20 cellular contexts compared by ENCODE assay signal in the genomic region with DNA sequence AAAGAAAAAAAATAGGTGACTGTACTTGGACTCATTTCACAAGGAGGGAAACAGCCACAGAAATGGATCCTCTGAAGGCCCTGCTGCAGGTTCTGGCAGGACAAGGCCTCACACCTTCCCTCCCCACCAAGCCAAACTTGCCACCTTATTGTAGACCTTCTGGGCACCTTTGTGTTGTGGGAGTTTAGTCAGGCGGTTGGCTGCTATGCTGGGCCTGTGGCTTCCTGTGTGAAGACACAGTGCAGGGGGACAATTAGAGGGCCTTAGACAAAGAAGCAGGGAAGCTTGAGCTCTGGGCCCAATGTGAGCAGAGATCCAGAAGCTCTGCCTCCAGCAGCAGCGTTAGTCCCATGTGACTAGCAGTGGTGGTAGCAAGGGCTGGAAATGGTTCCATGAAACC. TPM values are rescaled to one million over a fixed set of nuclear protein-coding genes. Genes with fewer than 3 reads are reported as not detected.
"Had no signal": no experiment of that assay in that cellular context is flagged by ENCODE, and none has a peak within 500 bp of the region (broad histone marks: within the 10 kb centered on the region; RNA-seq: fewer than 3 reads in every experiment).

No MANE protein-coding gene starts in this region.

- H3K9me3 ChIP-seq: ascending aorta, gastrocnemius medialis, heart left ventricle, right lobe of liver had no signal

- H3K27me3 Mint-ChIP-seq: activated T-helper 17 cell treated with anti-CD3 and anti-CD28 coated beads, Interleukin-2, amount 50 U/mL, for 72 hours; stimulated activated naive CD8-positive, alpha-beta T cell treated with anti-CD3 and anti-CD28 coated beads, Interleukin-15, amount 100 ng/mL, for 72 hours; type B pancreatic cell had no signal

- ATAC-seq: activated T-helper 17 cell treated with anti-CD3 and anti-CD28 coated beads, Interleukin-2, amount 50 U/mL, for 72 hours; gastrocnemius medialis; heart left ventricle; right lobe of liver; stimulated activated naive CD8-positive, alpha-beta T cell treated with anti-CD3 and anti-CD28 coated beads, Interleukin-15, amount 100 ng/mL, for 72 hours had no signal

- H3K4me3 Mint-ChIP-seq: activated T-helper 17 cell treated with anti-CD3 and anti-CD28 coated beads, Interleukin-2, amount 50 U/mL, for 72 hours; endodermal cell; stimulated activated naive CD8-positive, alpha-beta T cell treated with anti-CD3 and anti-CD28 coated beads, Interleukin-15, amount 100 ng/mL, for 72 hours; type B pancreatic cell had no signal

- H3K9me3 Mint-ChIP-seq: activated T-helper 17 cell treated with anti-CD3 and anti-CD28 coated beads, Interleukin-2, amount 50 U/mL, for 72 hours; endodermal cell; neural progenitor cell; stimulated activated naive CD8-positive, alpha-beta T cell treated with anti-CD3 and anti-CD28 coated beads, Interleukin-15, amount 100 ng/mL, for 72 hours; type B pancreatic cell had no signal

- DNase-seq: activated CD4-positive, alpha-beta T cell treated with anti-CD3 and anti-CD28 coated beads for 1 hour; activated CD4-positive, alpha-beta T cell treated with anti-CD3 and anti-CD28 coated beads, Interleukin-2, amount 50 U/mL, for 4 hours; activated CD8-positive, alpha-beta memory T cell treated with anti-CD3 and anti-CD28 coated beads, Interleukin-2, amount 50 U/mL, for 48 hours; endodermal cell; erythroblast; gastrocnemius medialis; heart left ventricle; mesendoderm; right lobe of liver; stimulated activated naive CD8-positive, alpha-beta T cell treated with anti-CD3 and anti-CD28 coated beads, Interleukin-15, amount 100 ng/mL, for 72 hours; SW 1271; T1000 had no signal

- H3K27ac Mint-ChIP-seq: activated T-helper 17 cell treated with anti-CD3 and anti-CD28 coated beads, Interleukin-2, amount 50 U/mL, for 72 hours; endodermal cell; neural progenitor cell; stimulated activated naive CD8-positive, alpha-beta T cell treated with anti-CD3 and anti-CD28 coated beads, Interleukin-15, amount 100 ng/mL, for 72 hours; type B pancreatic cell had no signal

RNA-seq across cellular contexts. Expression of gene CNIH2, which starts 5.4 kb away (rescaled TPM):
- total RNA-seq: ascending aorta, bronchial epithelial cell, dermis microvascular lymphatic vessel endothelial cell, gastrocnemius medialis had no signal

RNA-seq across cellular contexts. Expression of gene TMEM151A, which starts 19.1 kb away (rescaled TPM):
- total RNA-seq: activated T-helper 17 cell treated with anti-CD3 and anti-CD28 coated beads, Interleukin-2, amount 50 U/mL, for 72 hours; bronchial epithelial cell; dermis microvascular lymphatic vessel endothelial cell; gastrocnemius medialis; lower leg skin; pulmonary artery endothelial cell had no signal
